Comparison of ENCODE assay signal across 8 cellular contexts in the genomic region with DNA sequence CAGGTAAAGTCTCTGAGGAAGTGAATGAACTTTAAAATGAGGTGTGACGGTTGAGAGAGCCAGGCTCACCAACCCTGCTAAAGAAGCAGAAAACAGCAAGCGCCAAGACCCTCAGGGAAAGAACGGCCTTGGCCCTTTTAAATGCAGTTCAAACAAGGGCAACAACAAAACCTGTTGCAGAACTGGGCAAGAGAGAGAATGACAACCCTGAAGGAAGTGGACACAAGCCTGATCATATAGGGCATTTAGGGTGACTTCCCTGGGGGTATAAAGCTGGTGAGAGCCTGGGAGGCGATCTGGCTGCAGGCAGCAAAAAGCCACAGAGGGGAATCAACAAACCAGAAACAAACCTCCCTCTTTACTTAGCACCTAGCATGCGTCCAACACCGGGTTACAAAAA. TPM values are rescaled to one million over a fixed set of nuclear protein-coding genes. Genes with fewer than 3 reads are reported as not detected.
DNase-seq lines count a peak whose midpoint lies in the region; ATAC-seq and TF ChIP-seq lines count a peak whose summit lies in the region.

No MANE protein-coding gene starts in this region.

- no peak overlapping the region for H2BK20ac ChIP-seq in IMR-90 (ENCODE audit: low read depth, low read length)

- intact Hi-C loops in IMR-90 (cut with micrococcal nuclease): no loop called here
- intact Hi-C loops in naive thymus-derived CD4-positive, alpha-beta T cell (cut with micrococcal nuclease): loop anchor here (1.0 to 5.0 kb wide), 10 partner anchors 50 to 1860 kb away; a partner anchor contains a TSS

- H2AK9ac ChIP-seq in IMR-90 (replicated peaks; ENCODE audit: low read depth, low read length, poor library complexity): no peak overlapping the region

- no peak overlapping the region; the same call in 1 of the 2 replicates for H3K14ac ChIP-seq in IMR-90 (replicated peaks; ENCODE audit: low read depth, low read length)

- 0 out of 2 replicates have a peak overlapping the region, but pooled peaks have one; percentile 94 for H3K4ac ChIP-seq in IMR-90 (ENCODE audit: low read depth, low read length)

- H4K91ac ChIP-seq in IMR-90 (ENCODE audit: insufficient read depth, low read depth, low read length): no peak overlapping the region

- H3K9me1 ChIP-seq in IMR-90 (ENCODE audit: insufficient read depth, low read length): no peaks in the 10 kb centered on the region

- H4K8ac ChIP-seq in IMR-90 (ENCODE audit: low read depth in 2 of 2, low read length in 2 of 2): peak overlapping the region; percentile 92 to 99

- H3K27ac Mint-ChIP-seq in naive thymus-derived CD4-positive, alpha-beta T cell: peak overlapping the region; percentile 12 to 92 (median 91)

- no peak for TF ChIP-seq POLR2A in IMR-90 (IDR thresholded peaks at IDR 0.05; ENCODE audit: low read depth, low read length)

- no CpG with 5 or more reads among the region's 6 CpGs for WGBS in IMR-90 (ENCODE audit: extremely low coverage in 2 of 2, insufficient read length in 1 of 2), 2 experiments

- CTCF ChIA-PET in IMR-90 (lab: Yijun Ruan, JAX): no interaction called here
- CTCF ChIA-PET in naive thymus-derived CD4-positive, alpha-beta T cell (lab: Charles Lee): no interaction called here

- H3K23ac ChIP-seq in IMR-90 (ENCODE audit: low read depth, low read length): no peak overlapping the region

- peak overlapping the region; percentile 99; the same call in 1 of the 2 replicates for H4K5ac ChIP-seq in IMR-90 (ENCODE audit: low read depth, low read length)

- POLR2A ChIA-PET in IMR-90 (lab: Charles Lee; ENCODE audit: unreplicated experiment): interaction anchor here (0.6 kb wide), 1 partner anchor 18 kb away, joined by 4 read pairs; no protein-coding TSS in a partner anchor
- POLR2A ChIA-PET in naive thymus-derived CD4-positive, alpha-beta T cell (lab: Charles Lee): interaction anchor here (0.8 to 1.6 kb wide), 3 partner anchors 344 to 715 kb away, joined by 3 to 14 read pairs (median 4); no protein-coding TSS in a partner anchor

- H2AFZ ChIP-seq in ACC112 (ENCODE audit: low read length, unreplicated experiment) (no peak overlapping the region), IMR-90 (replicated peaks; ENCODE audit: low read length, poor library complexity) (no peak overlapping the region)

- dilution Hi-C loops in IMR-90 (cut with HindIII; ENCODE audit: low sequenced_read_pairs, unreplicated experiment): no loop called here

- H3K27me3 ChIP-seq in ACC112 (ENCODE audit: insufficient read depth, low read length) (no peaks in the 10 kb centered on the region), IMR-90 (ENCODE audit: control insufficient read depth, insufficient read depth, low read length) (no peaks in the 10 kb centered on the region)
- no peaks in the 10 kb centered on the region for H3K27me3 ChIP-seq in naive thymus-derived CD4-positive, alpha-beta T cell (ENCODE audit: control insufficient read depth in 2 of 2, insufficient read depth in 2 of 2, low read length in 2 of 2)

- peaks cover 17% of the 10 kb centered on the region for H3K79me2 ChIP-seq in ACC112 (ENCODE audit: control insufficient read depth, insufficient read depth, low read length, unreplicated experiment)

- no peaks in the 10 kb centered on the region for H4K20me1 ChIP-seq in IMR-90 (ENCODE audit: insufficient read depth, low read length)

- no peak overlapping the region for H2BK15ac ChIP-seq in IMR-90 (ENCODE audit: low read depth, low read length)

- peak overlapping the region; percentile 90 for H3K4me2 ChIP-seq in IMR-90 (ENCODE audit: low read depth, low read length)

- H3K18ac ChIP-seq in IMR-90 (ENCODE audit: low read depth, low read length): no peak overlapping the region

- peak overlapping the region; percentile 54; the same call in 1 of the 2 replicates for H2AK5ac ChIP-seq in IMR-90 (ENCODE audit: low read depth, low read length)

- peaks cover 0 to 4% (median 0%) of the 10 kb centered on the region in 11 donors for H3K9me3 Mint-ChIP-seq in naive thymus-derived CD4-positive, alpha-beta T cell

- H3K4me1 ChIP-seq in ACC112 (ENCODE audit: control insufficient read depth, insufficient read depth, low read length, unreplicated experiment): peaks cover 25% of the 10 kb centered on the region
- peaks cover 4% of the 10 kb centered on the region for H3K4me1 ChIP-seq in IMR-90 (ENCODE audit: control insufficient read depth, insufficient read depth, low read length)
- H3K4me1 ChIP-seq in naive thymus-derived CD4-positive, alpha-beta T cell (ENCODE audit: control insufficient read depth in 2 of 2, insufficient read depth in 2 of 2, low read length in 2 of 2): peaks cover 3 to 9% of the 10 kb centered on the region in 2 donors

- peak overlapping the region; percentile 86 to 96 (median 90) for H3K4me3 Mint-ChIP-seq in naive thymus-derived CD4-positive, alpha-beta T cell

- no peak for ATAC-seq in IMR-90 (ENCODE audit: low read depth)
- no peak for ATAC-seq in naive thymus-derived CD4-positive, alpha-beta T cell
- no peak for ATAC-seq in GM21515 (IDR thresholded peaks at IDR 0.05; ENCODE audit: unreplicated experiment)
- no peak for ATAC-seq in HG03439 (IDR thresholded peaks at IDR 0.05; ENCODE audit: unreplicated experiment)

- peaks cover 0 to 15% (median 7%) of the 10 kb centered on the region in 5 donors for H3K36me3 Mint-ChIP-seq in naive thymus-derived CD4-positive, alpha-beta T cell

- H3K4me1 Mint-ChIP-seq in naive thymus-derived CD4-positive, alpha-beta T cell: peaks cover 9 to 37% (median 22%) of the 10 kb centered on the region in 7 donors

- H3K36me3 ChIP-seq in ACC112 (ENCODE audit: insufficient read depth, low read length) (no peaks in the 10 kb centered on the region), IMR-90 (ENCODE audit: control insufficient read depth, insufficient read depth, low read length) (no peaks in the 10 kb centered on the region)
- no peaks in the 10 kb centered on the region for H3K36me3 ChIP-seq in naive thymus-derived CD4-positive, alpha-beta T cell (ENCODE audit: control insufficient read depth in 2 of 3, insufficient read depth in 3 of 3, low read length in 3 of 3)

- peak overlapping the region; percentile 11; the same call in 1 of the 2 replicates for H3K9ac ChIP-seq in IMR-90 (ENCODE audit: low read depth, low read length)

- H3K79me1 ChIP-seq in IMR-90 (ENCODE audit: low read depth in 1 of 2, low read length in 2 of 2): peaks cover 7 to 13% of the 10 kb centered on the region in 2 experiments; a peak in 3 of 4 replicates

- H2BK120ac ChIP-seq in IMR-90 (ENCODE audit: low read depth, low read length): no peak overlapping the region

- H3K9me3 ChIP-seq in IMR-90 (ENCODE audit: control insufficient read depth, insufficient read depth, low read length): no peaks in the 10 kb centered on the region
- H3K9me3 ChIP-seq in naive thymus-derived CD4-positive, alpha-beta T cell (ENCODE audit: control insufficient read depth in 2 of 3, low read length in 3 of 3): no peaks in the 10 kb centered on the region

- no TSS peak for BruUV-seq in IMR-90 (replicated peaks; lab: Mats Ljungman, UMichigan)

- TF ChIP-seq CTCF in IMR-90 (conservative IDR thresholded peaks at IDR 0.05; ENCODE audit: low read depth, low read length): no peak
- no peak for TF ChIP-seq CTCF in choroid plexus epithelial cell (conservative IDR thresholded peaks at IDR 0.05; ENCODE audit: low read depth, low read length)

- DNase-seq in IMR-90: no peak
- no peak for DNase-seq in choroid plexus epithelial cell (ENCODE audit: low read depth)
- no peak for DNase-seq in naive thymus-derived CD4-positive, alpha-beta T cell
- DNase-seq in dedifferentiated amniotic fluid mesenchymal stem cell (ENCODE audit: extremely low spot score): no peak
- DNase-seq in DMS153 (lab: John Stamatoyannopoulos, UW): no peak

- TF ChIP-seq RAD21 in IMR-90 (IDR thresholded peaks at IDR 0.05; ENCODE audit: low read length): no peak

- in situ Hi-C loops in IMR-90 (cut with MboI; ENCODE audit: low sequenced_read_pairs): no loop called here

- H3K4me3 ChIP-seq in ACC112 (ENCODE audit: low read depth, low read length): peak overlapping the region; percentile 78
- peak overlapping the region; percentile 94; the same call in 1 of the 2 replicates for H3K4me3 ChIP-seq in IMR-90 (ENCODE audit: insufficient read depth, low read depth, low read length)
- H3K4me3 ChIP-seq in choroid plexus epithelial cell (ENCODE audit: low read depth, low read length): peak overlapping the region; percentile 73
- H3K4me3 ChIP-seq in naive thymus-derived CD4-positive, alpha-beta T cell (ENCODE audit: low read length): peak overlapping the region; percentile 76

- H3K27me3 Mint-ChIP-seq in naive thymus-derived CD4-positive, alpha-beta T cell: peaks cover 0 to 6% (median 0%) of the 10 kb centered on the region in 5 donors

- H2BK5ac ChIP-seq in IMR-90 (ENCODE audit: low read depth, low read length, poor library complexity, severe bottlenecking): no peak overlapping the region

- H3K56ac ChIP-seq in IMR-90 (ENCODE audit: extremely low read depth, insufficient read depth, low read length): no peak overlapping the region

- H3K27ac ChIP-seq in ACC112 (ENCODE audit: low read depth, low read length) (peak overlapping the region; percentile 99), IMR-90 (ENCODE audit: insufficient read depth, low read length) (no peak overlapping the region)
- H3K27ac ChIP-seq in naive thymus-derived CD4-positive, alpha-beta T cell (ENCODE audit: low read depth, low read length): no peak overlapping the region

TF ChIP-seq in IMR-90, 13 proteins besides CTCF, POLR2A, EP300 and RAD21 (continues in another document):
- no peak for TF ChIP-seq MXI1 (IDR thresholded peaks at IDR 0.05; ENCODE audit: borderline replicate concordance, low read depth, low read length)
- TF ChIP-seq, protein P1, sequence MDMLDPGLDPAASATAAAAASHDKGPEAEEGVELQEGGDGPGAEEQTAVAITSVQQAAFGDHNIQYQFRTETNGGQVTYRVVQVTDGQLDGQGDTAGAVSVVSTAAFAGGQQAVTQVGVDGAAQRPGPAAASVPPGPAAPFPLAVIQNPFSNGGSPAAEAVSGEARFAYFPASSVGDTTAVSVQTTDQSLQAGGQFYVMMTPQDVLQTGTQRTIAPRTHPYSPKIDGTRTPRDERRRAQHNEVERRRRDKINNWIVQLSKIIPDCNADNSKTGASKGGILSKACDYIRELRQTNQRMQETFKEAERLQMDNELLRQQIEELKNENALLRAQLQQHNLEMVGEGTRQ (IDR thresholded peaks at IDR 0.05; ENCODE audit: low read depth, low read length): no peak

RNA-seq across cellular contexts. Expression of a gene that starts 1.0 kb away (rescaled TPM):
- 6.4 and 6.5 TPM in 2 replicates for total RNA-seq in IMR-90 (2012; rRNA removed)
- 4.3 and 5.1 TPM in 2 replicates for polyA plus RNA-seq in IMR-90 (2012; rRNA removed)
- 3.1 and 4.1 TPM in 2 replicates for polyA plus RNA-seq in IMR-90 (2012; cell fraction: cytosol; rRNA removed)
- 1.9 and 2.9 TPM in 2 replicates for polyA plus RNA-seq in IMR-90 (2012; cell fraction: nucleus; rRNA removed; ENCODE audit: low replicate concordance)
- 10 to 100 TPM in 2 of 5 experiments, 1 to 10 TPM in 3; 2.4 to 56.5 (median 5.3) TPM for total RNA-seq in naive thymus-derived CD4-positive, alpha-beta T cell
- polyA plus RNA-seq in naive thymus-derived CD4-positive, alpha-beta T cell: 1 to 10 TPM; 3.4 to 3.5 TPM
